In genomic region chr7:102208826-102209225, GRCh38 we compare ENCODE assay signal across 1 cellular context.
TF ChIP-seq lines count a peak whose summit lies in the region.

No MANE protein-coding gene starts in this region.

TF ChIP-seq in HepG2, 621 proteins besides CTCF, POLR2A, EP300 and RAD21 (continued from another document):
- TF ChIP-seq MNT (IDR thresholded peaks at IDR 0.05) (no peak), POLR2AphosphoS2 (IDR thresholded peaks at IDR 0.05; ENCODE audit: low read depth, low read length) (no peak), ZSCAN21 (CRISPR knock-in tag; IDR thresholded peaks at IDR 0.05; ENCODE audit: borderline replicate concordance) (no peak), DMTF1 (CRISPR knock-in tag; IDR thresholded peaks at IDR 0.05) (no peak), ZNF225 (CRISPR knock-in tag; IDR thresholded peaks at IDR 0.05) (no peak), HOXD1 (CRISPR knock-in tag; IDR thresholded peaks at IDR 0.05) (no peak), GTF3A (CRISPR knock-in tag; conservative IDR thresholded peaks at IDR 0.05) (no peak), GLI4 (CRISPR knock-in tag; IDR thresholded peaks at IDR 0.05; ENCODE audit: borderline replicate concordance) (no peak), IRF1 (CRISPR knock-in tag; IDR thresholded peaks at IDR 0.05; ENCODE audit: low read depth) (no peak), ATF7 (IDR thresholded peaks at IDR 0.05) (no peak), ATF7 (CRISPR knock-in tag; IDR thresholded peaks at IDR 0.05) (no peak), MTF2 (CRISPR knock-in tag; IDR thresholded peaks at IDR 0.05; ENCODE audit: borderline replicate concordance) (no peak)
